In the genomic region with DNA sequence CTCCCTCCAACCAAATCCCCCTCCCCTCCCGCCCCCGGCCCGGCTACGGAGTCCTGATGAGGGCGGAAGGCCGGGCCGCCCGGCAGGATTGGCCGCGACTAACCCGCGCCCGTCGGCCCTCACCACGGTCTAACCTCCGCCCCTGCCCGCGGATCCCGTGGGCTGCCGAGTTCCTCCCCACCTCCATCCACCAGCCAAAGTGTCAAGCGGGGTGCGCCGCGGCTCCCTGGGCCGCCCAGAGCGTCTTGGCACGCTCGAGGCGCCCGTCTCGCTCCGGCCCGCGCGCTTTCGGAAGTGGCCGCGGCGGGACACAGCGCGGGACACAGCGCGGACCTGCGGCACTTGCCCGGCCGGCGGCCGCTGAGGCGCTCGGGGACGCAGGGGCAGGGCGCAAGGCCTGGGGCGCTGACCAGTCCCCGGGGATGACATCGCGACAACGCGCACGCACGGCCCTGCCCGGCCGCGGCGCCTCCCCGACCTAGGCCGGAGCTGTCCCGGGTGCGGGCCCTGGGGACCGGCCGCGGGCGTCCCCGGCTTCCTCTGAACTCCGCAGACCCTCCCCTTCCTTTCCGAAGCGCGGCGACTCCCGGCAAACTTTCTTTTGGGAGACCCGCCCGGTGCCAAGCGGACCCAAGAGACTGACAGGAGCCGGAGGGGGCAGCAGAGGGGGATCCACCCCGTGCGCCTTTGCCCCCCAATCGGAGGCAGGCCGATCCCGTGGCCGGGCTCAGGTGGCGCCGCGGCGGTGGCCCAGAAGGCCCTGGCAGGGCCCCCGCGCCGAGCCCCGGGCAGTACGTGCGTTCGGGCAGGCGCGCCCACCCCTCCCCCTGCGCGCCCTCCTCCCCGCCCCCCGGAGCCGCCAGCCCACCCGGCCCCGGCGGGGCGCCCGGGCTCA, we compare ENCODE assay signal across 8 cellular contexts.
DNase-seq lines count a peak whose midpoint lies in the region; ATAC-seq and TF ChIP-seq lines count a peak whose summit lies in the region.

No MANE protein-coding gene starts in this region.

- no peak for TF ChIP-seq CTCF in GM20000 (IDR thresholded peaks at IDR 0.05; ENCODE audit: extremely low read depth, missing control alignments)

- H3K27ac Mint-ChIP-seq in activated CD4-positive, alpha-beta T cell treated with anti-CD3 and anti-CD28 coated beads, Interleukin-2, amount 10 ng/mL, durations not matched to agents 7 days and 5 days, result peak overlapping the region; percentile 86

- peaks cover 17% of the 10 kb centered on the region for H3K27me3 Mint-ChIP-seq in activated CD4-positive, alpha-beta T cell treated with anti-CD3 and anti-CD28 coated beads, Interleukin-2, amount 10 ng/mL, durations not matched to agents 7 days and 5 days

- POLR2A ChIA-PET in activated CD4-positive, alpha-beta T cell treated with anti-CD3 and anti-CD28 coated beads, Interleukin-2, amount 10 ng/mL, durations not matched to agents 7 days and 5 days (lab: Charles Lee), result interaction anchor here (1.3 kb wide), 1 partner anchor 41 kb away, joined by 3 read pairs; no protein-coding TSS in a partner anchor

- H3K4me1 ChIP-seq in endocrine pancreas (ENCODE audit: control insufficient read depth, insufficient read depth, low read length) (peaks cover 18% of the 10 kb centered on the region), thymus (ENCODE audit: control insufficient read depth, insufficient read depth, low read length) (peaks cover 6% of the 10 kb centered on the region)

- H3K36me3 Mint-ChIP-seq in activated CD4-positive, alpha-beta T cell treated with anti-CD3 and anti-CD28 coated beads, Interleukin-2, amount 10 ng/mL, durations not matched to agents 7 days and 5 days (ENCODE audit: low read depth), result peaks cover 16% of the 10 kb centered on the region

- H3K9me3 Mint-ChIP-seq in activated CD4-positive, alpha-beta T cell treated with anti-CD3 and anti-CD28 coated beads, Interleukin-2, amount 10 ng/mL, durations not matched to agents 7 days and 5 days, result no peaks in the 10 kb centered on the region

- peak overlapping the region; percentile 51 for H3K9ac ChIP-seq in endocrine pancreas (ENCODE audit: control insufficient read depth, insufficient read depth, low read length)

- peak overlapping the region; percentile 75 for H3K4me3 Mint-ChIP-seq in activated CD4-positive, alpha-beta T cell treated with anti-CD3 and anti-CD28 coated beads, Interleukin-2, amount 10 ng/mL, durations not matched to agents 7 days and 5 days

- peak; percentile 11 for ATAC-seq in HG03558 (IDR thresholded peaks at IDR 0.05; ENCODE audit: extremely low read depth, unreplicated experiment)

- peak overlapping the region; percentile 85 for H3K27ac ChIP-seq in thymus (ENCODE audit: low read depth)

- WGBS in thymus, result under 1% methylated on average over 112 of the region's 112 CpGs

- no peaks in the 10 kb centered on the region for H3K36me3 ChIP-seq in endocrine pancreas (ENCODE audit: control insufficient read depth, insufficient read depth, low read length)
- no peaks in the 10 kb centered on the region for H3K36me3 ChIP-seq in thymus (ENCODE audit: control insufficient read depth, insufficient read depth)

- no peak overlapping the region for H3K4me3 ChIP-seq in endocrine pancreas (ENCODE audit: control insufficient read depth, insufficient read depth, low read length)
- peak overlapping the region; percentile 77 for H3K4me3 ChIP-seq in thymus (ENCODE audit: low read length)

- CTCF ChIA-PET in activated CD4-positive, alpha-beta T cell treated with anti-CD3 and anti-CD28 coated beads, Interleukin-2, amount 10 ng/mL, durations not matched to agents 7 days and 5 days (lab: Charles Lee), result interaction anchor here (0.6 to 3.9 kb wide), 4 partner anchors 41 to 325 kb away, joined by 3 to 10 read pairs (median 4); no protein-coding TSS in a partner anchor

- H3K9me3 ChIP-seq in endocrine pancreas (ENCODE audit: control insufficient read depth, low read length) (no peaks in the 10 kb centered on the region), thymus (ENCODE audit: control insufficient read depth) (no peaks in the 10 kb centered on the region)

- DNase-seq in D341Med (ENCODE audit: low spot score) (peak; percentile 66), GM20000 (ENCODE audit: low spot score) (peak; percentile 74), midbrain (lab: John Stamatoyannopoulos, UW) (peak; percentile 57), NCI-H345 treated with DMSO at 0.1 percent for 48 hours (lab: John Stamatoyannopoulos, UW; ENCODE audit: unreplicated experiment) (no peak)
- peak; percentile 60 for DNase-seq in activated CD4-positive, alpha-beta T cell treated with anti-CD3 and anti-CD28 coated beads, Interleukin-2, amount 10 ng/mL, durations not matched to agents 7 days and 5 days

- H3K27me3 ChIP-seq in endocrine pancreas (ENCODE audit: control insufficient read depth, insufficient read depth, low read length), result no peaks in the 10 kb centered on the region
- peaks cover 33% of the 10 kb centered on the region for H3K27me3 ChIP-seq in thymus (ENCODE audit: control insufficient read depth, insufficient read depth)

- peaks cover 58% of the 10 kb centered on the region for H3K4me1 Mint-ChIP-seq in activated CD4-positive, alpha-beta T cell treated with anti-CD3 and anti-CD28 coated beads, Interleukin-2, amount 10 ng/mL, durations not matched to agents 7 days and 5 days
